In the genomic region with DNA sequence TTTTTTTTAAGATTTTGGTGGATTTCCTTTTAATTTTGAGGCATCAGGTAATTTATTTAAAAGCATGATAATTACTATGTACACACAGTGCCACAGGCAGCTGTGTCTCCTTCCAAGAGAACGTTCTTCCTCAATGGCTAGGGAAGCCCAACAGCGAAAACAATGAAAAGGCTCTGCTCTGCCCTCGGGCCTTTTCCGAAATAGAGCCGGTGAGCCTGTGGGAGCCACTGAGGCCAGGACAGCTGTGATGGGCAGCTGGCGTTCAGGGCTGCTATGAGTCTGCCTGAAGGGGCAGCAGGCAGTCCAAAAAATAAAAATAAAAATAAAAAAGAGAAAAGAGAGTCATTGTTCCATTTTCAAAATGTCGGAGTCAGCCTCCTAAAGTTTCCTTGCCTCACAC, we compare ENCODE assay signal across 12 cellular contexts.
A peak's percentile ranks its signal among the peaks of the same experiment; 100 is the strongest.
DNase-seq lines count a peak whose midpoint lies in the region; ATAC-seq and TF ChIP-seq lines count a peak whose summit lies in the region.
"Had no signal": no experiment of that assay in that cellular context is flagged by ENCODE, and none has a peak within 500 bp of the region (broad histone marks: within the 10 kb centered on the region; RNA-seq: fewer than 3 reads in every experiment).

No MANE protein-coding gene starts in this region.

- H3K4me1 Mint-ChIP-seq in CD8-positive, alpha-beta T cell (ENCODE audit: low read depth): no peaks in the 10 kb centered on the region
- H3K4me1 Mint-ChIP-seq: GM23338 had no signal

- no peaks in the 10 kb centered on the region for H3K36me3 ChIP-seq in SJCRH30
- H3K36me3 ChIP-seq in CD8-positive, alpha-beta T cell (ENCODE audit: insufficient read depth, low read length): no peaks in the 10 kb centered on the region
- H3K36me3 ChIP-seq: BLaER1 treated with 17β-estradiol and CSF1 and Interleukin-3, amounts not matched to agents 10 nM and 100 nM had no signal

- POLR2A ChIA-PET in CD8-positive, alpha-beta T cell (lab: Charles Lee): interaction anchor here (0.6 kb wide), 1 partner anchor 683 kb away, joined by 3 read pairs; no protein-coding TSS in a partner anchor

- ATAC-seq in GM18498 (IDR thresholded peaks at IDR 0.05; ENCODE audit: unreplicated experiment): no peak
- ATAC-seq in CD8-positive, alpha-beta T cell: no peak
- ATAC-seq: GM23338 had no signal

- no peak overlapping the region for H3K27ac Mint-ChIP-seq in CD8-positive, alpha-beta T cell
- H3K27ac Mint-ChIP-seq: B cell, GM23338 had no signal

- H3K9me3 ChIP-seq in SJCRH30 (replicated peaks): 0 out of 2 replicates have a peak, but pooled peaks cover 4% of the 10 kb centered on the region
- no peaks in the 10 kb centered on the region for H3K9me3 ChIP-seq in CD8-positive, alpha-beta T cell (ENCODE audit: low read length)
- H3K9me3 ChIP-seq: Caco-2 had no signal

- CTCF ChIA-PET in CD8-positive, alpha-beta T cell (lab: Charles Lee): no interaction called here

- peak overlapping the region; percentile 41 for H3K27ac ChIP-seq in SJCRH30
- H3K27ac ChIP-seq in CD8-positive, alpha-beta T cell (ENCODE audit: low read depth, low read length): no peak overlapping the region
- H3K27ac ChIP-seq: BLaER1 treated with 17β-estradiol and CSF1 and Interleukin-3, amounts not matched to agents 10 nM and 100 nM had no signal

- no peaks in the 10 kb centered on the region for H3K27me3 Mint-ChIP-seq in CD8-positive, alpha-beta T cell (ENCODE audit: low read depth)
- H3K27me3 Mint-ChIP-seq: B cell had no signal

- H3K4me1 ChIP-seq in SJCRH30: peaks cover 12% of the 10 kb centered on the region; the same call in 1 of the 2 replicates
- no peaks in the 10 kb centered on the region for H3K4me1 ChIP-seq in CD8-positive, alpha-beta T cell (ENCODE audit: insufficient read depth, low read length)
- H3K4me1 ChIP-seq: Caco-2 had no signal

- no peak overlapping the region for H3K4me3 Mint-ChIP-seq in CD8-positive, alpha-beta T cell
- H3K4me3 Mint-ChIP-seq: B cell, GM23338 had no signal

- peaks cover 5% of the 10 kb centered on the region; the same call in 1 of the 2 replicates for H3K27me3 ChIP-seq in SJCRH30
- no peaks in the 10 kb centered on the region for H3K27me3 ChIP-seq in CD8-positive, alpha-beta T cell (ENCODE audit: insufficient read depth, low read length)
- H3K27me3 ChIP-seq: BLaER1 treated with 17β-estradiol and CSF1 and Interleukin-3, amounts not matched to agents 10 nM and 100 nM had no signal

- no peaks in the 10 kb centered on the region for H3K9me3 Mint-ChIP-seq in CD8-positive, alpha-beta T cell

- H3K4me3 ChIP-seq in SJCRH30: no peak overlapping the region
- H3K4me3 ChIP-seq in CD8-positive, alpha-beta T cell (ENCODE audit: low read depth, low read length): no peak overlapping the region
- H3K4me3 ChIP-seq: BLaER1 treated with 17β-estradiol and CSF1 and Interleukin-3, amounts not matched to agents 10 nM and 100 nM; GM23338 had no signal

- intact Hi-C loops in CD8-positive, alpha-beta T cell (cut with DNase I, micrococcal nuclease): no loop called here

- TF ChIP-seq CTCF in CD8-positive, alpha-beta T cell (IDR thresholded peaks at IDR 0.05): no peak

- no peaks in the 10 kb centered on the region for H3K36me3 Mint-ChIP-seq in CD8-positive, alpha-beta T cell

- DNase-seq in NCI-H2227 (lab: John Stamatoyannopoulos, UW; ENCODE audit: unreplicated experiment) (peak; percentile 32), NCI-H2227 treated with DMSO at 0.1 percent for 48 hours (lab: John Stamatoyannopoulos, UW) (no peak), NCI-H2081 (lab: John Stamatoyannopoulos, UW) (peak; percentile 28 to 84), SJCRH30 (peak; percentile 60 to 74)
- DNase-seq in CD8-positive, alpha-beta T cell: no peak
- DNase-seq: Caco-2, GDM1, HCEC 1CT had no signal

Comparison
In these comparisons a context has a peak if more than half of its experiments do, and no peak if none do; other contexts are left out.
1. DNase-seq: peak in NCI-H2227 (single experiment), NCI-H2081 (2 of 2) and SJCRH30 (2 of 2); none in NCI-H2227 treated with DMSO at 0.1 percent for 48 hours (single experiment) and CD8-positive, alpha-beta T cell (0 of 7).